ENCODE assay signal across 8 cellular contexts in genomic region chr17:78329263-78330059, GRCh38. TPM values are rescaled to one million over a fixed set of nuclear protein-coding genes. Genes with fewer than 3 reads are reported as not detected.
DNase-seq lines count a peak whose midpoint lies in the region; ATAC-seq, FAIRE-seq and TF ChIP-seq lines count a peak whose summit lies in the region.

No MANE protein-coding gene starts in this region.

- H3K4me2 ChIP-seq in HCT116 (ENCODE audit: low read length), result peak overlapping the region; percentile 70

- H3K27ac ChIP-seq in HCT116 (ENCODE audit: low read depth, low read length), result peak overlapping the region; percentile 85
- no peak overlapping the region for H3K27ac ChIP-seq in kidney (ENCODE audit: low read depth in 2 of 2, low read length in 2 of 2)

- H3K4me3 Mint-ChIP-seq in activated CD4-positive, alpha-beta memory T cell treated with anti-CD3 and anti-CD28 coated beads, Interleukin-2, amount 10 ng/mL, durations not matched to agents 7 days and 5 days, result no peak overlapping the region

- H3K36me3 Mint-ChIP-seq in activated CD4-positive, alpha-beta memory T cell treated with anti-CD3 and anti-CD28 coated beads, Interleukin-2, amount 10 ng/mL, durations not matched to agents 7 days and 5 days (ENCODE audit: low read depth), result no peaks in the 10 kb centered on the region

- H3K27ac Mint-ChIP-seq in activated CD4-positive, alpha-beta memory T cell treated with anti-CD3 and anti-CD28 coated beads, Interleukin-2, amount 10 ng/mL, durations not matched to agents 7 days and 5 days, result peak overlapping the region; percentile 26

- RAD21 ChIA-PET in HCT116 (lab: Charles Lee; ENCODE audit: low non-redundant PET in 1 of 2, low total read pairs in 2 of 2, uncharacterized antibody in 2 of 2, unreplicated experiment in 2 of 2), result interaction anchor here in 1 of 2 experiments (0.7 to 1.3 kb wide), 4 partner anchors 9 to 78 kb away, joined by 3 to 5 read pairs (median 4); no protein-coding TSS in a partner anchor

- DNase-seq in AG08396 (ENCODE audit: low spot score) (peak; percentile 72), HCT116 (ENCODE audit: low read depth, low spot score) (peak; percentile 76), kidney (peak; percentile 69), NCI-H1436 (lab: John Stamatoyannopoulos, UW) (no peak), cerebellar nuclear complex (lab: John Stamatoyannopoulos, UW) (no peak), GM19240 (ENCODE audit: insufficient read length, low spot score) (no peak)
- peak; percentile 64 for DNase-seq in activated CD4-positive, alpha-beta memory T cell treated with anti-CD3 and anti-CD28 coated beads, Interleukin-2, amount 10 ng/mL, durations not matched to agents 7 days and 5 days

- H3K36me3 ChIP-seq in HCT116 (ENCODE audit: control insufficient read depth in 1 of 2, insufficient read depth in 2 of 2, low read length in 2 of 2) (no peaks in the 10 kb centered on the region), kidney (ENCODE audit: control insufficient read depth in 1 of 2, insufficient read depth in 2 of 2, low read length in 2 of 2) (no peaks in the 10 kb centered on the region)

- no peak for TF ChIP-seq POLR2A in HCT116 (IDR thresholded peaks at IDR 0.05; ENCODE audit: borderline replicate concordance, extremely low read depth, insufficient read depth, insufficient read length)

- H3K9me2 ChIP-seq in HCT116 (ENCODE audit: insufficient read depth), result no peaks in the 10 kb centered on the region

- H3K4me1 Mint-ChIP-seq in activated CD4-positive, alpha-beta memory T cell treated with anti-CD3 and anti-CD28 coated beads, Interleukin-2, amount 10 ng/mL, durations not matched to agents 7 days and 5 days, result peaks cover 49% of the 10 kb centered on the region

- POLR2A ChIA-PET in HCT116 (lab: Charles Lee), result interaction anchor here (0.8 to 2.2 kb wide), 7 partner anchors 8 to 31 kb away, joined by 3 to 19 read pairs (median 4); partner anchors contain the start of gene SOCS3
- POLR2A ChIA-PET in activated CD4-positive, alpha-beta memory T cell treated with anti-CD3 and anti-CD28 coated beads, Interleukin-2, amount 10 ng/mL, durations not matched to agents 7 days and 5 days (lab: Charles Lee), result interaction anchor here (0.9 to 1.8 kb wide), 5 partner anchors 9 to 30 kb away, joined by 3 to 13 read pairs (median 5); partner anchors contain the start of gene SOCS3

- intact Hi-C loops in HCT116 (cut with micrococcal nuclease), result no loop called here
- intact Hi-C loops in kidney (cut with DNase I), result no loop called here

- H3K4me1 ChIP-seq in HCT116 (ENCODE audit: control insufficient read depth in 1 of 2, insufficient read depth in 2 of 2, low read length in 2 of 2), result peaks cover 63 to 86% of the 10 kb centered on the region in 2 experiments
- peaks cover 2 to 5% of the 10 kb centered on the region in 2 donors for H3K4me1 ChIP-seq in kidney (ENCODE audit: control insufficient read depth in 1 of 2, insufficient read depth in 1 of 2, low read depth in 1 of 2, low read length in 2 of 2)

- no peaks in the 10 kb centered on the region for H3K27me3 Mint-ChIP-seq in activated CD4-positive, alpha-beta memory T cell treated with anti-CD3 and anti-CD28 coated beads, Interleukin-2, amount 10 ng/mL, durations not matched to agents 7 days and 5 days

- H3K4me3 ChIP-seq in HCT116 (replicated peaks in 1 of 2; ENCODE audit: low read depth in 1 of 2, low read length in 2 of 2) (peak overlapping the region; percentile 11 to 15; a peak in 3 of 4 replicates), kidney (ENCODE audit: low read length in 2 of 2) (no peak overlapping the region)

- H3K9ac ChIP-seq in HCT116 (ENCODE audit: low read length) (peak overlapping the region; percentile 53), kidney (ENCODE audit: low read length in 2 of 2) (no peak overlapping the region)

- TF ChIP-seq CTCF in HCT116 (IDR thresholded peaks at IDR 0.05 in 2 of 3, conservative IDR thresholded peaks at IDR 0.05 in 1 of 3; ENCODE audit: borderline replicate concordance in 1 of 3, insufficient read depth in 1 of 3, low read depth in 2 of 3, low read length in 2 of 3) (no peak; a peak in 1 of 6 replicates), kidney (IDR thresholded peaks at IDR 0.05; ENCODE audit: borderline replicate concordance, extremely low read depth, insufficient read depth) (no peak)

- ATAC-seq in HCT116, result peak; percentile 72
- no peak for ATAC-seq in HG03108 (IDR thresholded peaks at IDR 0.05; ENCODE audit: unreplicated experiment)

- H3K79me2 ChIP-seq in HCT116 (ENCODE audit: insufficient read depth, low read length), result no peaks in the 10 kb centered on the region

- no peak for FAIRE-seq in kidney (lab: Jason Lieb, UNC)

- TF ChIP-seq RAD21 in HCT116 (IDR thresholded peaks at IDR 0.05; ENCODE audit: low read depth), result no peak

- H3K9me3 ChIP-seq in HCT116 (ENCODE audit: control insufficient read depth in 1 of 2, insufficient read depth in 1 of 2, low read depth in 1 of 2, low read length in 2 of 2) (no peaks in the 10 kb centered on the region), kidney (ENCODE audit: control insufficient read depth in 1 of 2, low read length in 2 of 2) (no peaks in the 10 kb centered on the region)

- no peaks in the 10 kb centered on the region for H3K27me3 ChIP-seq in HCT116 (ENCODE audit: insufficient read depth, low read length)

- H2AFZ ChIP-seq in HCT116 (ENCODE audit: low read depth, low read length, poor library complexity, severe bottlenecking), result no peak overlapping the region

- CTCF ChIA-PET in HCT116 (lab: Charles Lee), result interaction anchor here (0.5 to 1.7 kb wide), 7 partner anchors 12 to 123 kb away, joined by 3 to 7 read pairs (median 4); no protein-coding TSS in a partner anchor
- CTCF ChIA-PET in activated CD4-positive, alpha-beta memory T cell treated with anti-CD3 and anti-CD28 coated beads, Interleukin-2, amount 10 ng/mL, durations not matched to agents 7 days and 5 days (lab: Charles Lee), result interaction anchor here (0.6 to 1.5 kb wide), 4 partner anchors 22 to 849 kb away, joined by 3 to 5 read pairs (median 3); no protein-coding TSS in a partner anchor

- BruUV-seq in HCT116 (replicated peaks; lab: Mats Ljungman, UMichigan), result no TSS peak

- no peaks in the 10 kb centered on the region for H3K9me3 Mint-ChIP-seq in activated CD4-positive, alpha-beta memory T cell treated with anti-CD3 and anti-CD28 coated beads, Interleukin-2, amount 10 ng/mL, durations not matched to agents 7 days and 5 days

- no peaks in the 10 kb centered on the region for H4K20me1 ChIP-seq in HCT116 (ENCODE audit: insufficient read depth)

TF ChIP-seq in HCT116, 20 proteins besides CTCF, POLR2A, EP300 and RAD21 (continues in another document):
- peak; percentile 52 for TF ChIP-seq ZBTB33 (IDR thresholded peaks at IDR 0.05; ENCODE audit: extremely low read depth, insufficient replicate concordance, low read length)
- no peak for TF ChIP-seq ZNF274 (IDR thresholded peaks at IDR 0.05; ENCODE audit: low read depth, low read length)
- peak; percentile 51; the same call in 1 of the 2 replicates for TF ChIP-seq ZFX (IDR thresholded peaks at IDR 0.05)
- TF ChIP-seq MAX (IDR thresholded peaks at IDR 0.05), result peak; percentile 92; the same call in 1 of the 2 replicates
- TF ChIP-seq EGR1 (IDR thresholded peaks at IDR 0.05; ENCODE audit: low read depth), result no peak
- TF ChIP-seq JUND (IDR thresholded peaks at IDR 0.05), result peak; percentile 99
- peak; percentile 81 for TF ChIP-seq POLR2AphosphoS5 (IDR thresholded peaks at IDR 0.05; ENCODE audit: low read depth, low read length)
- no peak for TF ChIP-seq CEBPB (IDR thresholded peaks at IDR 0.05; ENCODE audit: low read depth)
- no peak for TF ChIP-seq ELF1 (IDR thresholded peaks at IDR 0.05; ENCODE audit: borderline replicate concordance, low read depth)
- peak; percentile 96 for TF ChIP-seq SP1 (IDR thresholded peaks at IDR 0.05; ENCODE audit: low read depth)

RNA-seq across cellular contexts. Expression of gene SOCS3, which starts 30.4 kb away (rescaled TPM):
- 26.7 TPM for total RNA-seq in HCT116 (2021; ENCODE audit: unreplicated experiment)
- 23.7 and 28.3 TPM in 2 replicates for polyA plus RNA-seq in HCT116 (2012)
- 10 to 100 TPM; 68.7 to 69.8 TPM for total RNA-seq in activated CD4-positive, alpha-beta memory T cell treated with anti-CD3 and anti-CD28 coated beads, Interleukin-2, amount 10 ng/mL, durations not matched to agents 7 days and 5 days
- total RNA-seq in kidney, result 110 TPM
- 31.2 TPM for polyA plus RNA-seq in kidney (ENCODE audit: insufficient read depth, low read depth, low replicate concordance)

RNA-seq across cellular contexts. Expression of gene PGS1, which starts 49.0 kb away (rescaled TPM):
- total RNA-seq in HCT116 (2021; ENCODE audit: unreplicated experiment), result 44.4 TPM
- 27.4 and 29.1 TPM in 2 replicates for polyA plus RNA-seq in HCT116 (2012)
- total RNA-seq in activated CD4-positive, alpha-beta memory T cell treated with anti-CD3 and anti-CD28 coated beads, Interleukin-2, amount 10 ng/mL, durations not matched to agents 7 days and 5 days, result 10 to 100 TPM; 70.7 to 75.5 TPM
- 65.4 TPM for total RNA-seq in kidney
- polyA plus RNA-seq in kidney (ENCODE audit: insufficient read depth, low read depth, low replicate concordance), result 15.6 TPM

Comparison
In these comparisons a context has a peak if more than half of its experiments do, and no peak if none do; other contexts are left out.
1. DNase-seq: peak in AG08396 (single experiment), HCT116 (single experiment), activated CD4-positive, alpha-beta memory T cell treated with anti-CD3 and anti-CD28 coated beads, Interleukin-2, amount 10 ng/mL, durations not matched to agents 7 days and 5 days (single experiment) and kidney (single experiment); none in NCI-H1436 (single experiment), cerebellar nuclear complex (0 of 2) and GM19240 (single experiment).
2. H3K4me3 ChIP-seq: peak in HCT116 (2 of 2); none in kidney (0 of 2).